Comparison of ENCODE assay signal across 21 cellular contexts in the genomic region with DNA sequence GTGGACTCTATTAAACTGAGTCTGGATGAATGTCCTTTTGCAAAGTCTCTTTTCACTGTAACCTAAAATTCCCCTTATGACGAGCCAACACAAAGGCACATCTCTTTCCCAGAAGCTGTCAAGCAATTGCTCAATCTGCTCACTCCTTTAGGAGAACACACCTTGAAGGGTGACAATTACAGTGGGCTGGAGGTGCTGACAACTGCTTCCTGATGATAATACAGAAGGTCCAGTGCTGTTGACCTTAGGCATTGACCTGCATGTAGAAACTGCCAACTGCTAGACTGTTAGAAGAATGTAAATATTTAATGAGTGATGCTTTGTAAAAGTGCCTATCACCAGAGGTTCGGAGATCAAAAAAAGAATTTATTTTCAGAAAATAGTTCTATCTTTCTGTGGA.
"Had no signal": no experiment of that assay in that cellular context is flagged by ENCODE, and none has a peak within 500 bp of the region (broad histone marks: within the 10 kb centered on the region; RNA-seq: fewer than 3 reads in every experiment).

No MANE protein-coding gene starts in this region.

- H3K4me3 ChIP-seq: K562, SJSA1, SK-N-MC had no signal

- H3K27me3 ChIP-seq: SJSA1 had no signal

- H3K36me3 ChIP-seq: SJSA1 had no signal

- H3K4me1 ChIP-seq: SJSA1 had no signal

- H3K4me2 ChIP-seq: KMS-11 had no signal

- ATAC-seq: K562 had no signal

- H3K9me3 ChIP-seq: SJSA1 had no signal

- DNase-seq: Kasumi-1, MM.1S, NCI-H1048, NCI-H1105, NCI-H1436 treated with DMSO at 0.1 percent for 48 hours, NCI-H187, NCI-H2029, NCI-H2171 treated with DMSO at 0.1 percent for 48 hours, NCI-H345, NCI-H446 treated with DMSO at 0.1 percent for 48 hours, NCI-H510A treated with DMSO at 0.1 percent for 48 hours, NCI-H526, NCI-H82, Right ventricle myocardium superior, RPMI8226, SIG-M5 had no signal

- H3K9ac ChIP-seq: KMS-11 had no signal

- FAIRE-seq: K562, RCC 7860 had no signal

- H3K27ac ChIP-seq: KMS-11, SJSA1, SK-N-MC had no signal
